In the genomic region with DNA sequence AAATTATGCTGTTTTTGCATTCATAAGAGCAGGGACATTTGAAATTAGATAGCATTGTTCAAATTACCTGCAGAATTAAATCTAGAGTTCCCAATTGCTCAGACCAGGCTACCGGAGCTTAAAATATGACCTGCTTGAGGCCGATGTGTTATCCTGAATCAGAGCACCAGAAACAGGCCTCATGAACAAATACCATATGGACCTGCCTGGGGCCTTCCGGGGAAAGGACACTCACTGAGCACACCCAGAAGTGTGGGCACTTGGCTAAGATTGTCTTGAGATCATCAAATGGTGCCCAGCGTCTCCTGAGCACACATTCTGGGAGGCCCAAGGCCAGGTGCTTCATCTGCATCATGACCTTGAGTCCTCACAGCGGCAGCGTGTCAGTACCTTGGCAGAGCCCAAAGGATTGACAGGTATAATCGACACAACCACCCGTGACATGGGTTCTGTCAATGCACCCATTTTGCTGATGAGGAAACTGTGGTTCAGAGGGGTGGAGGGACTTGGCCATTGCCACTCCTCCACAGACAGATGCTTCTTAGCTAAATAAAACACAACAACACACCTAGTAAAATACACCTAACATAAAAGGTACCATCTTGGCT, we compare ENCODE assay signal across 31 cellular contexts. TPM values are rescaled to one million over a fixed set of nuclear protein-coding genes. Genes with fewer than 3 reads are reported as not detected.
"Had no signal": no experiment of that assay in that cellular context is flagged by ENCODE, and none has a peak within 500 bp of the region (broad histone marks: within the 10 kb centered on the region; RNA-seq: fewer than 3 reads in every experiment).

No MANE protein-coding gene starts in this region.

- H3K9me3 Mint-ChIP-seq: activated T-cell treated with anti-CD3 and anti-CD28 coated beads, Interleukin-2, amount 50 U/mL, for 4 hours; T-helper 2 cell treated with Interferon-gamma antibody and Interleukin-4, amounts not matched to agents 5 μg/mL and 100 μg/mL, for 36 hours had no signal

- H3K4me3 Mint-ChIP-seq: activated CD4-positive, alpha-beta T cell treated with anti-CD3 and anti-CD28 coated beads, Interleukin-2, amount 10 ng/mL, durations not matched to agents 7 days and 5 days; activated CD8-positive, alpha-beta T cell treated with anti-CD3 and anti-CD28 coated beads for 36 hours; activated naive CD8-positive, alpha-beta T cell; activated T-cell treated with anti-CD3 and anti-CD28 coated beads, Interleukin-2, amount 50 U/mL, for 4 hours; activated T-helper 17 cell treated with anti-CD3 and anti-CD28 coated beads, Interleukin-2, amount 50 U/mL, for 72 hours; T-helper 17 cell; T-helper 2 cell treated with Interferon-gamma antibody and Interleukin-4, amounts not matched to agents 5 μg/mL and 100 μg/mL, for 36 hours had no signal

- H3K27ac ChIP-seq: body of pancreas, heart left ventricle had no signal

- H3K27me3 Mint-ChIP-seq: activated CD4-positive, alpha-beta T cell treated with anti-CD3 and anti-CD28 coated beads, Interleukin-2, amount 10 ng/mL, durations not matched to agents 7 days and 5 days; activated CD8-positive, alpha-beta T cell treated with anti-CD3 and anti-CD28 coated beads for 36 hours; activated naive CD8-positive, alpha-beta T cell; activated T-helper 17 cell treated with anti-CD3 and anti-CD28 coated beads, Interleukin-2, amount 50 U/mL, for 72 hours had no signal

- DNase-seq: activated CD4-positive, alpha-beta T cell treated with anti-CD3 and anti-CD28 coated beads for 1 hour; activated CD4-positive, alpha-beta T cell treated with anti-CD3 and anti-CD28 coated beads for 4 hours; activated CD4-positive, alpha-beta T cell treated with anti-CD3 and anti-CD28 coated beads, Interleukin-2, amount 10 ng/mL, durations not matched to agents 7 days and 5 days; activated CD4-positive, alpha-beta T cell treated with anti-CD3 and anti-CD28 coated beads, Interleukin-2, amount 50 U/mL, for 48 hours; activated CD4-positive, CD25-positive, alpha-beta regulatory T cell; activated CD8-positive, alpha-beta memory T cell treated with anti-CD3 and anti-CD28 coated beads for 24 hours; activated CD8-positive, alpha-beta T cell treated with anti-CD3 and anti-CD28 coated beads for 36 hours; activated effector memory CD4-positive, alpha-beta T cell treated with Interleukin-2 at 50 U/mL for 16 hours; activated gamma-delta T cell treated with Interleukin-2 at 50 U/mL for 16 hours; activated naive CD4-positive, alpha-beta T cell treated with anti-CD3 and anti-CD28 coated beads, Interleukin-2, amount 50 U/mL, for 16 hours; activated naive CD4-positive, alpha-beta T cell treated with Interleukin-2 at 50 U/mL for 16 hours; activated T-cell treated with anti-CD3 and anti-CD28 coated beads, Interleukin-2, amount 50 U/mL, for 4 hours; amniotic stem cell; aorta; body of pancreas; caudate nucleus; cortex of kidney; dermis blood vessel endothelial cell; effector CD8-positive, alpha-beta T cell; foreskin fibroblast; glutamatergic neuron; heart left ventricle; T-helper 1 cell; T-helper 17 cell; T1000 had no signal

- H3K27me3 ChIP-seq: body of pancreas, heart left ventricle had no signal

- FAIRE-seq: colon, frontal cortex had no signal

- H3K4me3 ChIP-seq: body of pancreas, heart left ventricle had no signal

- H3K36me3 ChIP-seq: heart left ventricle had no signal

- H3K27ac Mint-ChIP-seq: activated CD4-positive, alpha-beta T cell treated with anti-CD3 and anti-CD28 coated beads, Interleukin-2, amount 10 ng/mL, durations not matched to agents 7 days and 5 days; activated CD8-positive, alpha-beta T cell treated with anti-CD3 and anti-CD28 coated beads for 36 hours; activated naive CD8-positive, alpha-beta T cell; activated T-helper 17 cell treated with anti-CD3 and anti-CD28 coated beads, Interleukin-2, amount 50 U/mL, for 72 hours; T-helper 17 cell; T-helper 2 cell treated with Interferon-gamma antibody and Interleukin-4, amounts not matched to agents 5 μg/mL and 100 μg/mL, for 36 hours had no signal

- ATAC-seq: activated CD8-positive, alpha-beta T cell treated with anti-CD3 and anti-CD28 coated beads for 36 hours; activated T-cell treated with anti-CD3 and anti-CD28 coated beads, Interleukin-2, amount 50 U/mL, for 4 hours; activated T-helper 17 cell treated with anti-CD3 and anti-CD28 coated beads, Interleukin-2, amount 50 U/mL, for 72 hours; body of pancreas; esophagus mucosa; heart left ventricle; T-helper 17 cell had no signal

- H3K4me1 Mint-ChIP-seq: activated CD4-positive, alpha-beta T cell treated with anti-CD3 and anti-CD28 coated beads, Interleukin-2, amount 10 ng/mL, durations not matched to agents 7 days and 5 days; activated T-helper 17 cell treated with anti-CD3 and anti-CD28 coated beads, Interleukin-2, amount 50 U/mL, for 72 hours; T-helper 17 cell had no signal

- H3K4me1 ChIP-seq: body of pancreas had no signal

RNA-seq across cellular contexts. Expression of a gene that starts 41.3 kb away (rescaled TPM):
- total RNA-seq: activated CD4-positive, alpha-beta T cell treated with anti-CD3 and anti-CD28 coated beads, Interleukin-2, amount 10 ng/mL, durations not matched to agents 7 days and 5 days; activated CD8-positive, alpha-beta T cell treated with anti-CD3 and anti-CD28 coated beads for 36 hours; activated T-cell treated with anti-CD3 and anti-CD28 coated beads, Interleukin-2, amount 50 U/mL, for 4 hours; activated T-helper 17 cell treated with anti-CD3 and anti-CD28 coated beads, Interleukin-2, amount 50 U/mL, for 72 hours; frontal cortex; T-helper 17 cell had no signal
